ENCODE assay signal across 23 cellular contexts in genomic region chr7:152663926-152664325, GRCh38.
"Had no signal": no experiment of that assay in that cellular context is flagged by ENCODE, and none has a peak within 500 bp of the region (broad histone marks: within the 10 kb centered on the region; RNA-seq: fewer than 3 reads in every experiment).

No MANE protein-coding gene starts in this region.

- FAIRE-seq: colon, frontal cortex had no signal

- ATAC-seq: activated CD8-positive, alpha-beta T cell treated with anti-CD3 and anti-CD28 coated beads for 36 hours; body of pancreas; stimulated activated naive CD8-positive, alpha-beta T cell treated with anti-CD3 and anti-CD28 coated beads, Interleukin-15, amount 100 ng/mL, for 72 hours; T-cell had no signal

- H3K27me3 ChIP-seq: body of pancreas, heart left ventricle, right atrium auricular region, suprapubic skin, transverse colon had no signal

- H3K36me3 Mint-ChIP-seq: T-cell had no signal

- H3K4me1 ChIP-seq: body of pancreas, right atrium auricular region, suprapubic skin, transverse colon had no signal

- H3K9me3 ChIP-seq: body of pancreas, heart left ventricle, right atrium auricular region, suprapubic skin, transverse colon had no signal

- H3K4me3 ChIP-seq: body of pancreas, heart left ventricle, right atrium auricular region, skin epidermis, suprapubic skin, transverse colon had no signal

- H3K36me3 ChIP-seq: heart left ventricle, right atrium auricular region, suprapubic skin, transverse colon had no signal

- H3K27ac Mint-ChIP-seq: activated CD8-positive, alpha-beta T cell treated with anti-CD3 and anti-CD28 coated beads for 36 hours; activated naive CD4-positive, alpha-beta T cell treated with anti-CD3 and anti-CD28 coated beads for 36 hours; activated T-cell treated with anti-CD3 and anti-CD28 coated beads, Interleukin-2, amount 50 U/mL, for 24 hours; activated T-helper 2 cell treated with anti-CD3 and anti-CD28 coated beads, Interferon-gamma antibody, Interleukin-2, Interleukin-4, amounts not matched to agents 10 μg/mL and 5 μg/mL and 100 μg/mL, durations not matched to agents 14 hours and 24 hours and 36 hours; mesothelial cell of epicardium; progenitor cell of endocrine pancreas; stimulated activated naive CD8-positive, alpha-beta T cell treated with anti-CD3 and anti-CD28 coated beads, Interleukin-15, amount 100 ng/mL, for 72 hours; T-cell had no signal

- H3K9me3 Mint-ChIP-seq: activated CD8-positive, alpha-beta T cell treated with anti-CD3 and anti-CD28 coated beads for 36 hours; activated naive CD4-positive, alpha-beta T cell treated with anti-CD3 and anti-CD28 coated beads for 36 hours; activated T-cell treated with anti-CD3 and anti-CD28 coated beads, Interleukin-2, amount 50 U/mL, for 24 hours; activated T-helper 2 cell treated with anti-CD3 and anti-CD28 coated beads, Interferon-gamma antibody, Interleukin-2, Interleukin-4, amounts not matched to agents 10 μg/mL and 5 μg/mL and 100 μg/mL, durations not matched to agents 14 hours and 24 hours and 36 hours; mesothelial cell of epicardium; stimulated activated naive CD8-positive, alpha-beta T cell treated with anti-CD3 and anti-CD28 coated beads, Interleukin-15, amount 100 ng/mL, for 72 hours; T-cell had no signal

- H3K4me3 Mint-ChIP-seq: activated CD8-positive, alpha-beta T cell treated with anti-CD3 and anti-CD28 coated beads for 36 hours; activated naive CD4-positive, alpha-beta T cell treated with anti-CD3 and anti-CD28 coated beads for 36 hours; activated T-cell treated with anti-CD3 and anti-CD28 coated beads, Interleukin-2, amount 50 U/mL, for 24 hours; mesothelial cell of epicardium; stimulated activated naive CD8-positive, alpha-beta T cell treated with anti-CD3 and anti-CD28 coated beads, Interleukin-15, amount 100 ng/mL, for 72 hours; T-cell had no signal

- H3K4me1 Mint-ChIP-seq: stimulated activated naive CD8-positive, alpha-beta T cell treated with anti-CD3 and anti-CD28 coated beads, Interleukin-15, amount 100 ng/mL, for 72 hours; T-cell had no signal

- H3K27me3 Mint-ChIP-seq: activated CD8-positive, alpha-beta T cell treated with anti-CD3 and anti-CD28 coated beads for 36 hours; activated T-cell treated with anti-CD3 and anti-CD28 coated beads, Interleukin-2, amount 50 U/mL, for 24 hours; progenitor cell of endocrine pancreas; stimulated activated naive CD8-positive, alpha-beta T cell treated with anti-CD3 and anti-CD28 coated beads, Interleukin-15, amount 100 ng/mL, for 72 hours; T-cell had no signal

- DNase-seq: activated CD4-positive, alpha-beta T cell treated with anti-CD3 and anti-CD28 coated beads for 48 hours; activated CD4-positive, CD25-positive, alpha-beta regulatory T cell; activated CD8-positive, alpha-beta T cell treated with anti-CD3 and anti-CD28 coated beads for 36 hours; activated naive CD4-positive, alpha-beta T cell treated with anti-CD3 and anti-CD28 coated beads for 36 hours; activated T-cell treated with anti-CD3 and anti-CD28 coated beads, Interleukin-2, amount 50 U/mL, for 24 hours; body of pancreas; caudate nucleus; heart left ventricle; kidney glomerular epithelial cell; occipital lobe; stimulated activated CD4-positive, alpha-beta T cell treated with anti-CD3 and anti-CD28 coated beads, Interleukin-15, amount 100 ng/mL, for 24 hours; stimulated activated CD4-positive, alpha-beta T cell treated with anti-CD3 and anti-CD28 coated beads, Interleukin-4, amount 100 ng/mL, for 1 hour; stimulated activated naive CD8-positive, alpha-beta T cell treated with anti-CD3 and anti-CD28 coated beads, Interleukin-15, amount 100 ng/mL, for 72 hours; T-cell; transverse colon had no signal

- H3K27ac ChIP-seq: body of pancreas, heart left ventricle, right atrium auricular region, skin epidermis, suprapubic skin, transverse colon had no signal
